ENCODE assay signal across 8 cellular contexts in the genomic region with DNA sequence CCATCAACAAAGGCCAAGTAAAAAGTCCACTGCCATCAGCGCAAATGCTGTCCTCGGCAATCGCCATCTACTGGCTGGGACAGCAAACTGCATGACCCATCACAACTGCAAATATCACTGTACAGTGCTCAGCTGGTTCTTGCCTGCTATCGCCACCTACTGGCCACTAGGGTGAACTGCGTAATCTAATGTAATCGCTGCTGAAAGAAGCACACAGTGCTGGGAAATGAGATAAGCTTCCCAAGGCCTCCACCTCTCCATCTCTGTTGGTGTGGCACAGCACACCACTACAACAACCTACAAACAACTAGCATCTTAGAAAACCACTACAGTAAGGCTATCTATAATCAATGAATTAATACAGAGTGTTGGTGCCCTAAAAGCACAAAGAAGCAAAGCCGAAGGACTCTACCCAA.
DNase-seq lines count a peak whose midpoint lies in the region; ATAC-seq and TF ChIP-seq lines count a peak whose summit lies in the region.

No MANE protein-coding gene starts in this region.

- TF ChIP-seq CTCF in HL-60 (IDR thresholded peaks at IDR 0.05; ENCODE audit: insufficient read depth, low read length) (peak; percentile 99), esophagus squamous epithelium (IDR thresholded peaks at IDR 0.05) (peak; percentile 72 to 93 (median 87)), neural crest cell (conservative IDR thresholded peaks at IDR 0.05) (peak; percentile 87), testis (IDR thresholded peaks at IDR 0.05) (peak; percentile 61 to 78 (median 77))

- H3K4me1 ChIP-seq in esophagus squamous epithelium (peaks cover 0 to 5% (median 0%) of the 10 kb centered on the region in 3 donors), testis (no peaks in the 10 kb centered on the region)

- H3K4me3 ChIP-seq in HL-60 (replicated peaks; ENCODE audit: insufficient read depth, low read length) (no peak overlapping the region), esophagus squamous epithelium (no peak overlapping the region), testis (no peak overlapping the region)

- no peaks in the 10 kb centered on the region for H3K9me3 ChIP-seq in esophagus squamous epithelium
- no peaks in the 10 kb centered on the region for H3K9me3 ChIP-seq in testis

- DNase-seq in DMS153 treated with DMSO at 0.1 percent for 48 hours (lab: John Stamatoyannopoulos, UW; ENCODE audit: unreplicated experiment) (peak; percentile 23), HL-60 (ENCODE audit: low read depth in 1 of 2, low spot score in 1 of 2) (peak; percentile 49 to 79), NCI-H82 treated with DMSO at 0.1 percent for 48 hours (lab: John Stamatoyannopoulos, UW; ENCODE audit: unreplicated experiment) (peak; percentile 40), esophagus squamous epithelium (lab: John Stamatoyannopoulos, UW) (no peak), neural crest cell (ENCODE audit: low read depth, low spot score) (peak; percentile 60), testis (peak; percentile 80)
- peak; percentile 65 for DNase-seq in activated CD8-positive, alpha-beta memory T cell treated with anti-CD3 and anti-CD28 coated beads, Interleukin-2, amount 10 ng/mL, durations not matched to agents 7 days and 5 days

- no peak overlapping the region for H3K27ac Mint-ChIP-seq in activated CD8-positive, alpha-beta memory T cell treated with anti-CD3 and anti-CD28 coated beads, Interleukin-2, amount 10 ng/mL, durations not matched to agents 7 days and 5 days
- no peak overlapping the region for H3K27ac Mint-ChIP-seq in neural crest cell (ENCODE audit: unreplicated experiment)

- no peaks in the 10 kb centered on the region for H3K36me3 Mint-ChIP-seq in activated CD8-positive, alpha-beta memory T cell treated with anti-CD3 and anti-CD28 coated beads, Interleukin-2, amount 10 ng/mL, durations not matched to agents 7 days and 5 days
- no peaks in the 10 kb centered on the region for H3K36me3 Mint-ChIP-seq in neural crest cell (ENCODE audit: low read depth)

- H3K9me3 Mint-ChIP-seq in activated CD8-positive, alpha-beta memory T cell treated with anti-CD3 and anti-CD28 coated beads, Interleukin-2, amount 10 ng/mL, durations not matched to agents 7 days and 5 days (ENCODE audit: low read depth), result no peaks in the 10 kb centered on the region
- peaks cover 5% of the 10 kb centered on the region for H3K9me3 Mint-ChIP-seq in neural crest cell

- no peaks in the 10 kb centered on the region for H3K4me1 Mint-ChIP-seq in activated CD8-positive, alpha-beta memory T cell treated with anti-CD3 and anti-CD28 coated beads, Interleukin-2, amount 10 ng/mL, durations not matched to agents 7 days and 5 days
- peaks cover 6% of the 10 kb centered on the region for H3K4me1 Mint-ChIP-seq in neural crest cell

- CTCF ChIA-PET in activated CD8-positive, alpha-beta memory T cell treated with anti-CD3 and anti-CD28 coated beads, Interleukin-2, amount 10 ng/mL, durations not matched to agents 7 days and 5 days (lab: Charles Lee), result interaction anchor here (1.5 kb wide), 1 partner anchor 23 kb away, joined by 3 read pairs; no protein-coding TSS in a partner anchor

- no peaks in the 10 kb centered on the region for H3K27me3 Mint-ChIP-seq in activated CD8-positive, alpha-beta memory T cell treated with anti-CD3 and anti-CD28 coated beads, Interleukin-2, amount 10 ng/mL, durations not matched to agents 7 days and 5 days
- H3K27me3 Mint-ChIP-seq in neural crest cell (ENCODE audit: low read depth), result no peaks in the 10 kb centered on the region

- intact Hi-C loops in esophagus squamous epithelium (cut with DNase I), result no loop called here
- intact Hi-C loops in testis (cut with DNase I; ENCODE audit: low total_unique reads), result no loop called here

- no peak overlapping the region for H3K27ac ChIP-seq in HL-60 (replicated peaks)
- no peak overlapping the region for H3K27ac ChIP-seq in esophagus squamous epithelium
- H3K27ac ChIP-seq in testis, result no peak overlapping the region

- TF ChIP-seq POLR2A in esophagus squamous epithelium (IDR thresholded peaks at IDR 0.05), result no peak
- no peak for TF ChIP-seq POLR2A in testis (IDR thresholded peaks at IDR 0.05)

- 38 to 50% methylated on average over 2 to 3 of the region's 7 CpGs for WGBS in esophagus squamous epithelium, 2 donors
- 28 to 70% methylated on average over 1 to 4 of the region's 7 CpGs for WGBS in testis, 2 donors

- H3K36me3 ChIP-seq in esophagus squamous epithelium (no peaks in the 10 kb centered on the region), testis (ENCODE audit: low read depth, missing control alignments) (no peaks in the 10 kb centered on the region)

- ATAC-seq in GM21423 (IDR thresholded peaks at IDR 0.05; ENCODE audit: unreplicated experiment), result peak; percentile 99
- ATAC-seq in activated CD8-positive, alpha-beta memory T cell treated with anti-CD3 and anti-CD28 coated beads, Interleukin-2, amount 10 ng/mL, durations not matched to agents 7 days and 5 days, result peak; percentile 80

- H3K27me3 ChIP-seq in HL-60 (ENCODE audit: insufficient read depth, poor library complexity, severe bottlenecking) (no peaks in the 10 kb centered on the region), esophagus squamous epithelium (no peaks in the 10 kb centered on the region), testis (no peaks in the 10 kb centered on the region)

- no peak overlapping the region for H3K4me3 Mint-ChIP-seq in activated CD8-positive, alpha-beta memory T cell treated with anti-CD3 and anti-CD28 coated beads, Interleukin-2, amount 10 ng/mL, durations not matched to agents 7 days and 5 days
- H3K4me3 Mint-ChIP-seq in neural crest cell, result no peak overlapping the region
